ENCODE assay signal across 3 cellular contexts in the genomic region with DNA sequence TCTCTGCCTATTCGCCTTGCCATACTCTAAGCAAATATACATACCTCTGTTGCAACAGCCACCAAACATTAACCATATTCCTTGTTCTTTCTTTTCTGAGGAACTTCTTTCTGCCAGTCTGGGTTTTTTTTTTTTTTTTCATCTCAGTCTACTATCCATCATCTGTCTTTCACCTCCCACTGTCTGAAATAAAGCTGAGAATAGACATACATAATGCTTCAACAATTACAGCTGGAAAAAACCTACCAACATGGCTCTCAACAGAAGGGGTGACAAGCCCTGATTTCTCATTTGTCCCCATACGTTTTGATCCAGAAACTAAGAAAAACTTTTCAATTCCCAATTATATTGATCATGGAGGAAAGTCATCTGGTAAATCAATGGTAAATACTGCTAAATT.
"Had no signal": no experiment of that assay in that cellular context is flagged by ENCODE, and none has a peak within 500 bp of the region (broad histone marks: within the 10 kb centered on the region; RNA-seq: fewer than 3 reads in every experiment).

No MANE protein-coding gene starts in this region.

- DNase-seq: GDM1, GF-D8 had no signal

- H3K4me3 ChIP-seq: GM12878 had no signal
